1 cellular context compared by ENCODE assay signal in the genomic region with DNA sequence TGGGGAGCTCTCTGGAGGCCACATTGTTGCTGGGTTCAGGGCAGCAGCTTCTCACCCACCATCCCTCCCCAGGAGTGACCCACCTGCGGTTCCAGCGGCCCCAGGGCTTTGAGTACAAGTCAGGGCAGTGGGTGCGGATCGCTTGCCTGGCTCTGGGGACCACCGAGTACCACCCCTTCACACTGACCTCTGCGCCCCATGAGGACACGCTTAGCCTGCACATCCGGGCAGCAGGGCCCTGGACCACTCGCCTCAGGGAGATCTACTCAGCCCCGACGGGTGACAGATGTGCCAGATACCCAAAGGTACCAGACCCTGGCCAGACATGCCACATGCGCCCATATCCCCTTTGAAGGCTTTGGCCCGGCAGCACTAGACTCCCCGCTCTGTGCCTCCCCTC.
TF ChIP-seq lines count a peak whose summit lies in the region.

No MANE protein-coding gene starts in this region.

TF ChIP-seq in K562, 482 proteins besides CTCF, POLR2A, EP300 and RAD21:
- no peak for TF ChIP-seq ZNF764 (CRISPR knock-in tag; IDR thresholded peaks at IDR 0.05; ENCODE audit: low read depth)
- peak; percentile 29; the same call in 1 of the 2 replicates for TF ChIP-seq POLR2G (IDR thresholded peaks at IDR 0.05; ENCODE audit: low read depth, low read length)
- TF ChIP-seq, protein P1, sequence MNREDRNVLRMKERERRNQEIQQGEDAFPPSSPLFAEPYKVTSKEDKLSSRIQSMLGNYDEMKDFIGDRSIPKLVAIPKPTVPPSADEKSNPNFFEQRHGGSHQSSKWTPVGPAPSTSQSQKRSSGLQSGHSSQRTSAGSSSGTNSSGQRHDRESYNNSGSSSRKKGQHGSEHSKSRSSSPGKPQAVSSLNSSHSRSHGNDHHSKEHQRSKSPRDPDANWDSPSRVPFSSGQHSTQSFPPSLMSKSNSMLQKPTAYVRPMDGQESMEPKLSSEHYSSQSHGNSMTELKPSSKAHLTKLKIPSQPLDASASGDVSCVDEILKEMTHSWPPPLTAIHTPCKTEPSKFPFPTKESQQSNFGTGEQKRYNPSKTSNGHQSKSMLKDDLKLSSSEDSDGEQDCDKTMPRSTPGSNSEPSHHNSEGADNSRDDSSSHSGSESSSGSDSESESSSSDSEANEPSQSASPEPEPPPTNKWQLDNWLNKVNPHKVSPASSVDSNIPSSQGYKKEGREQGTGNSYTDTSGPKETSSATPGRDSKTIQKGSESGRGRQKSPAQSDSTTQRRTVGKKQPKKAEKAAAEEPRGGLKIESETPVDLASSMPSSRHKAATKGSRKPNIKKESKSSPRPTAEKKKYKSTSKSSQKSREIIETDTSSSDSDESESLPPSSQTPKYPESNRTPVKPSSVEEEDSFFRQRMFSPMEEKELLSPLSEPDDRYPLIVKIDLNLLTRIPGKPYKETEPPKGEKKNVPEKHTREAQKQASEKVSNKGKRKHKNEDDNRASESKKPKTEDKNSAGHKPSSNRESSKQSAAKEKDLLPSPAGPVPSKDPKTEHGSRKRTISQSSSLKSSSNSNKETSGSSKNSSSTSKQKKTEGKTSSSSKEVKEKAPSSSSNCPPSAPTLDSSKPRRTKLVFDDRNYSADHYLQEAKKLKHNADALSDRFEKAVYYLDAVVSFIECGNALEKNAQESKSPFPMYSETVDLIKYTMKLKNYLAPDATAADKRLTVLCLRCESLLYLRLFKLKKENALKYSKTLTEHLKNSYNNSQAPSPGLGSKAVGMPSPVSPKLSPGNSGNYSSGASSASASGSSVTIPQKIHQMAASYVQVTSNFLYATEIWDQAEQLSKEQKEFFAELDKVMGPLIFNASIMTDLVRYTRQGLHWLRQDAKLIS (CRISPR knock-in tag; IDR thresholded peaks at IDR 0.05) = no peak
